8 cellular contexts compared by ENCODE assay signal in the genomic region with DNA sequence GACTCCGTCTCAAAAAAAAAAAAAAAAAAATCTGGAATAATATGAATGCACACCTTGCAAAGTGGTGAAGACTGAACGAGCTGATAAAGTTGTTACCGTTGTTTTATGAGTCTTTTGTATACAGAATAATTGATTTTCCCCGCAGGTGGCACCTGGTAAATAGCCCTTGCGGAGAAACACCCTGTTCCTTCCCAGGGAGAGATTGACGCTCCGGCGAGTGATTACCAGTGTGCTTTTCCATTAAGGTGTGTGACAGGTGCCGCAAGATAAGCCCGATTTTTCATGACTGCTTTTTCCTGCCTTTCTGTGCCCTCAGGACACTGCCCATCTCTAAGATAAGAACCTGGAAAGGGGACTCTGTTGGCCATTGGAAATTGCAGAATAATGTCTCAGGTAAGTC. TPM values are rescaled to one million over a fixed set of nuclear protein-coding genes. Genes with fewer than 3 reads are reported as not detected.
DNase-seq lines count a peak whose midpoint lies in the region; TF ChIP-seq lines count a peak whose summit lies in the region.

No MANE protein-coding gene starts in this region.

- no peak for DNase-seq in GM23248
- no peak for DNase-seq in SJCRH30
- DNase-seq in fibroblast of pulmonary artery (ENCODE audit: low read depth): no peak
- no peak for DNase-seq in skeletal muscle cell (ENCODE audit: low read depth)
- DNase-seq in islet precursor cell: no peak
- DNase-seq in Kasumi-1 (lab: John Stamatoyannopoulos, UW): no peak
- DNase-seq in UCSD-AML1 (lab: John Stamatoyannopoulos, UW; ENCODE audit: unreplicated experiment): no peak
- no peak for DNase-seq in NCI-H524 (lab: John Stamatoyannopoulos, UW)

- H3K9me3 ChIP-seq in GM23248 (ENCODE audit: low read depth) (no peaks in the 10 kb centered on the region), SJCRH30 (replicated peaks) (peaks cover 12% of the 10 kb centered on the region)

- peaks cover 31% of the 10 kb centered on the region for H3K79me2 ChIP-seq in GM23248 (ENCODE audit: insufficient read depth)

- in situ Hi-C loops in GM23248 (cut with MboI): no loop called here

- 64 to 66% methylated on average over 10 of the region's 10 CpGs for WGBS in GM23248 (ENCODE audit: low coverage in 1 of 2, low lambda C conversion rate in 2 of 2, missing lambda C conversion rate in 2 of 2), 2 experiments

- H3K27me3 ChIP-seq in GM23248 (replicated peaks; ENCODE audit: insufficient read depth) (no peaks in the 10 kb centered on the region), SJCRH30 (no peaks in the 10 kb centered on the region)

- 0 out of 2 replicates have a peak, but pooled peaks cover 2% of the 10 kb centered on the region for H3F3A ChIP-seq in GM23248 (ENCODE audit: insufficient read depth)

- H3K4me3 ChIP-seq in GM23248 (peak overlapping the region; percentile 73), SJCRH30 (peak overlapping the region; percentile 96), fibroblast of pulmonary artery (replicated peaks; ENCODE audit: low read depth, low read length) (peak overlapping the region; percentile 75), skeletal muscle cell (ENCODE audit: low read depth, low read length) (peak overlapping the region; percentile 73)

- no peak for TF ChIP-seq CTCF in fibroblast of pulmonary artery (IDR thresholded peaks at IDR 0.05; ENCODE audit: low read length, missing control alignments)

- peak overlapping the region; percentile 99 for H2AFZ ChIP-seq in GM23248

- H4K20me1 ChIP-seq in GM23248 (ENCODE audit: insufficient read depth): no peaks in the 10 kb centered on the region

- H3K4me1 ChIP-seq in GM23248 (ENCODE audit: insufficient read depth): peaks cover 4% of the 10 kb centered on the region; the same call in 1 of the 2 replicates
- H3K4me1 ChIP-seq in SJCRH30: peaks cover 4% of the 10 kb centered on the region; the same call in 1 of the 2 replicates

- H3K36me3 ChIP-seq in GM23248 (ENCODE audit: low read depth): peaks cover 43% of the 10 kb centered on the region
- peaks cover 47% of the 10 kb centered on the region for H3K36me3 ChIP-seq in SJCRH30

- H3K9ac ChIP-seq in GM23248: peak overlapping the region; percentile 96

- H3K9me2 ChIP-seq in GM23248 (ENCODE audit: insufficient read depth): no peaks in the 10 kb centered on the region

- H3K4me2 ChIP-seq in GM23248 (ENCODE audit: unreplicated experiment): peak overlapping the region; percentile 77

- peak overlapping the region; percentile 93 for H3K27ac ChIP-seq in GM23248
- H3K27ac ChIP-seq in SJCRH30: no peak overlapping the region

RNA-seq across cellular contexts. Expression of a gene that starts 0.9 kb away (rescaled TPM):
- total RNA-seq in GM23248 (2014; rRNA removed; shearing (Covaris generic)): 18.4 and 23.9 TPM in 2 replicates
- 20.5 and 23.9 TPM in 2 replicates for polyA plus RNA-seq in GM23248 (2016; fragmentation: Nextera tagmentation; extraction: Ambion mirVana)
- 38.4 and 47.7 TPM in 2 replicates for total RNA-seq in SJCRH30 (2014; rRNA removed; shearing (Covaris generic))

RNA-seq across cellular contexts. Expression of a gene that starts 1.5 kb away (rescaled TPM):
- total RNA-seq in GM23248 (2014; rRNA removed; shearing (Covaris generic)): not detected in 2 replicates
- polyA plus RNA-seq in GM23248 (2016; fragmentation: Nextera tagmentation; extraction: Ambion mirVana): not detected in 2 replicates
- not detected in 2 replicates for total RNA-seq in SJCRH30 (2014; rRNA removed; shearing (Covaris generic))

RNA-seq across cellular contexts. Expression of a gene that starts 55.6 kb away (rescaled TPM):
- 9.4 and 18.6 TPM in 2 replicates for total RNA-seq in GM23248 (2014; rRNA removed; shearing (Covaris generic))
- 11.0 and 12.5 TPM in 2 replicates for polyA plus RNA-seq in GM23248 (2016; fragmentation: Nextera tagmentation; extraction: Ambion mirVana)
- total RNA-seq in SJCRH30 (2014; rRNA removed; shearing (Covaris generic)): 18.6 and 18.8 TPM in 2 replicates
